8 cellular contexts compared by ENCODE assay signal in the genomic region with DNA sequence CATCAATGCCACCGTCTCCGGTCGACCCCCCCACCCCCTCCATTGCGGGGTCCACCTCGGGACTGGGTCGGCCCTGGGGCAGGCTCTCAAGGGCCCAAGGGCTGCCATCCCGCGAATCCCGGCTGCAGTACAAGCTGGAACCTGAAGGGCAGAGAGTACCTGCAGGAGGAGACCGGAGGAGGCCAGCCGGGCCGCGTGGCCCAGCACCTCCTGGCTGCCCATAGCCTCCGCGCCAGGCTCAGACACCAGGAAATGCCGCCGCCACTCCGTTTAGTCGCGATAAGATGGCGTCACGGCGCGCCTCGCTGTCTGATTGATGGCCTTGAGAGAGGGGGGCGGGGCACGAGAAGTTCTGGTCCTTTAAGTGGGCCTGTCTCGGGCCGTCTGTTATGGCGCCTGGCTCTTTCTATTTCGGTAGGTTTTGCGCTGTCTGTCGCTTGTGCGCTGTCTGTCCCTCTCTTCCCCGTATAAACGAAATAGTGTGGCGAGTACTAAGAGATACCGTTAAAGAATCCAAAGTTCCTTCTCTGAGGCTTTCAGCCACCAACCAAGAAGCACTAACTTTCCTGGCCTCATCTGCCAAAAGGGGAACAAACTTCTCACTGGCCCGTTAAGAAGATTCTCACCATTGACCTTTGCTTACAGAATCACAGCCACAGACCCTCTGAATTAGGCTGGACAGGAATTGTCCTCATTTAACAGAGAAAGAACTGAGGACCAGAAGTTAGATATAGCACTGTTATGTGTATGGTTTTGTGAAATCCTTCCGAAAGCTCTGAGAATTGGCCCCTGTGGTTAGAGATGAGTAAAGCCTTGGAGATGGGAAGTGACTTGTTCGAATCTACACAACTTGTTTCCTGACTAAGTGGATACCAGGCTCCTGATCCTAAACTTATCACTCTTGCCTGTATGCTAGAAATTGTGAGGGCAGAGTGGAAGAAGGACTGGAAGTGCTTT. TPM values are rescaled to one million over a fixed set of nuclear protein-coding genes. Genes with fewer than 3 reads are reported as not detected.
DNase-seq lines count a peak whose midpoint lies in the region; ATAC-seq, FAIRE-seq and TF ChIP-seq lines count a peak whose summit lies in the region.

A gene with protein sequence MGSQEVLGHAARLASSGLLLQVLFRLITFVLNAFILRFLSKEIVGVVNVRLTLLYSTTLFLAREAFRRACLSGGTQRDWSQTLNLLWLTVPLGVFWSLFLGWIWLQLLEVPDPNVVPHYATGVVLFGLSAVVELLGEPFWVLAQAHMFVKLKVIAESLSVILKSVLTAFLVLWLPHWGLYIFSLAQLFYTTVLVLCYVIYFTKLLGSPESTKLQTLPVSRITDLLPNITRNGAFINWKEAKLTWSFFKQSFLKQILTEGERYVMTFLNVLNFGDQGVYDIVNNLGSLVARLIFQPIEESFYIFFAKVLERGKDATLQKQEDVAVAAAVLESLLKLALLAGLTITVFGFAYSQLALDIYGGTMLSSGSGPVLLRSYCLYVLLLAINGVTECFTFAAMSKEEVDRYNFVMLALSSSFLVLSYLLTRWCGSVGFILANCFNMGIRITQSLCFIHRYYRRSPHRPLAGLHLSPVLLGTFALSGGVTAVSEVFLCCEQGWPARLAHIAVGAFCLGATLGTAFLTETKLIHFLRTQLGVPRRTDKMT (minus strand): TSS at position 257 of the 957 bp plus-strand sequence. CDS start 35 bp downstream, at position 222.

- H3K79me2 ChIP-seq in PC-9 (ENCODE audit: low read depth), result peaks cover 22% of the 10 kb centered on the region

- TF ChIP-seq EP300 in Ishikawa (IDR thresholded peaks at IDR 0.05; ENCODE audit: borderline replicate concordance), result peak; percentile 46; the same call in 1 of the 2 replicates

- peak within 1 kb of the TSS; percentile 97 for H3K4me2 ChIP-seq in PC-9

- TF ChIP-seq RAD21 in Ishikawa (IDR thresholded peaks at IDR 0.05; ENCODE audit: low read depth), result peak; percentile 5; the same call in 1 of the 2 replicates

- peak within 1 kb of the TSS; percentile 90 for H2AFZ ChIP-seq in PC-9

- TSS peak; percentile 96 for BruUV-seq in PC-9 (replicated peaks; lab: Mats Ljungman, UMichigan)

- H4K20me1 ChIP-seq in PC-9 (ENCODE audit: insufficient read depth), result no peaks in the 10 kb centered on the region

- intact Hi-C loops in PC-9 (cut with micrococcal nuclease; ENCODE audit: unreplicated experiment), result loop anchor here (1.0 kb wide), 1 partner anchor 64 kb away; no protein-coding TSS in a partner anchor

- no peaks in the 10 kb centered on the region for H3K9me3 ChIP-seq in PC-9 (ENCODE audit: insufficient read depth, low read depth)

- H3K27me3 ChIP-seq in PC-9 (ENCODE audit: insufficient read depth, low read depth), result no peaks in the 10 kb centered on the region

- peak; percentile 80 for ATAC-seq in GM21528 (IDR thresholded peaks at IDR 0.05; ENCODE audit: low FRiP score, unreplicated experiment)

- peak within 1 kb of the TSS; percentile 82 for H3K4me3 ChIP-seq in PC-9
- peak within 1 kb of the TSS; percentile 77 for H3K4me3 ChIP-seq in epithelial cell of proximal tubule (ENCODE audit: low read depth, low read length)

- peaks cover 20% of the 10 kb centered on the region for H3K4me1 ChIP-seq in PC-9 (replicated peaks; ENCODE audit: insufficient read depth)

- no peaks in the 10 kb centered on the region; the same call in 1 of the 2 replicates for H3F3A ChIP-seq in PC-9 (ENCODE audit: insufficient read depth, low read depth)

- peak; percentile 64 for DNase-seq in D721Med (ENCODE audit: insufficient read length, low spot score)
- peak; percentile 87 to 94 for DNase-seq in PC-9
- DNase-seq in activated T-cell treated with anti-CD3 and anti-CD28 coated beads, Interleukin-2, amount 50 U/mL, for 1 hour, result peak; percentile 98
- DNase-seq in epithelial cell of proximal tubule (ENCODE audit: low read depth), result no peak
- peak; percentile 98 for DNase-seq in mucosa of gallbladder (ENCODE audit: low spot score)
- DNase-seq in stimulated activated CD8-positive, alpha-beta memory T cell treated with anti-CD3 and anti-CD28 coated beads, Interleukin-4, amount 100 ng/mL, for 24 hours (ENCODE audit: low read depth), result peak; percentile 97

- peak; percentile 32 for FAIRE-seq in D721Med (lab: Jason Lieb, UNC)

- no peak for TF ChIP-seq CTCF in D721Med (IDR thresholded peaks at IDR 0.05; ENCODE audit: insufficient read depth, missing control alignments)
- TF ChIP-seq CTCF in PC-9 (conservative IDR thresholded peaks at IDR 0.05), result 0 out of 2 replicates have a peak, but pooled peaks have one; percentile 29
- no peak for TF ChIP-seq CTCF in epithelial cell of proximal tubule (conservative IDR thresholded peaks at IDR 0.05; ENCODE audit: low read depth, low read length)

- no peaks in the 10 kb centered on the region for H3K36me3 ChIP-seq in PC-9 (ENCODE audit: low read depth)

- CTCF ChIA-PET in PC-9 (lab: Charles Lee), result interaction anchor here (0.5 kb wide), 1 partner anchor 97 kb away, joined by 6 read pairs; no protein-coding TSS in a partner anchor

- H3K9me2 ChIP-seq in PC-9 (ENCODE audit: insufficient read depth), result no peaks in the 10 kb centered on the region

- H3K27ac ChIP-seq in PC-9, result peak within 1 kb of the TSS; percentile 36

- POLR2A ChIA-PET in PC-9 (lab: Charles Lee; ENCODE audit: unreplicated experiment), result interaction anchor here (0.9 kb wide), 1 partner anchor 39 kb away, joined by 5 read pairs; no protein-coding TSS in a partner anchor

TF ChIP-seq in Ishikawa, 13 proteins besides CTCF, POLR2A, EP300 and RAD21:
- no peak; the same call in 1 of the 2 replicates for TF ChIP-seq EGR1 (IDR thresholded peaks at IDR 0.05)
- peak; percentile 32; the same call in 1 of the 2 replicates for TF ChIP-seq NFIC (IDR thresholded peaks at IDR 0.05)
- peak; percentile 95 for TF ChIP-seq CREB1 (IDR thresholded peaks at IDR 0.05; ENCODE audit: low read depth)
- peak; percentile 93 for TF ChIP-seq TAF1 (IDR thresholded peaks at IDR 0.05; ENCODE audit: low read depth)
- TF ChIP-seq MAX (IDR thresholded peaks at IDR 0.05), result peak; percentile 94
- peak; percentile 87 for TF ChIP-seq YY1 (IDR thresholded peaks at IDR 0.05; ENCODE audit: low read depth)
- peak; percentile 79; the same call in 1 of the 2 replicates for TF ChIP-seq ZBTB7A (IDR thresholded peaks at IDR 0.05; ENCODE audit: low read depth)
- no peak for TF ChIP-seq CEBPB (IDR thresholded peaks at IDR 0.05)
- TF ChIP-seq USF1 (IDR thresholded peaks at IDR 0.05), result peak; percentile 40
- TF ChIP-seq TEAD4 (IDR thresholded peaks at IDR 0.05), result 0 out of 2 replicates have a peak, but pooled peaks have one; percentile 50
- 0 out of 2 replicates have a peak, but pooled peaks have one; percentile 28 for TF ChIP-seq FOXM1 (IDR thresholded peaks at IDR 0.05; ENCODE audit: borderline replicate concordance, low read depth)
- TF ChIP-seq, protein P1, sequence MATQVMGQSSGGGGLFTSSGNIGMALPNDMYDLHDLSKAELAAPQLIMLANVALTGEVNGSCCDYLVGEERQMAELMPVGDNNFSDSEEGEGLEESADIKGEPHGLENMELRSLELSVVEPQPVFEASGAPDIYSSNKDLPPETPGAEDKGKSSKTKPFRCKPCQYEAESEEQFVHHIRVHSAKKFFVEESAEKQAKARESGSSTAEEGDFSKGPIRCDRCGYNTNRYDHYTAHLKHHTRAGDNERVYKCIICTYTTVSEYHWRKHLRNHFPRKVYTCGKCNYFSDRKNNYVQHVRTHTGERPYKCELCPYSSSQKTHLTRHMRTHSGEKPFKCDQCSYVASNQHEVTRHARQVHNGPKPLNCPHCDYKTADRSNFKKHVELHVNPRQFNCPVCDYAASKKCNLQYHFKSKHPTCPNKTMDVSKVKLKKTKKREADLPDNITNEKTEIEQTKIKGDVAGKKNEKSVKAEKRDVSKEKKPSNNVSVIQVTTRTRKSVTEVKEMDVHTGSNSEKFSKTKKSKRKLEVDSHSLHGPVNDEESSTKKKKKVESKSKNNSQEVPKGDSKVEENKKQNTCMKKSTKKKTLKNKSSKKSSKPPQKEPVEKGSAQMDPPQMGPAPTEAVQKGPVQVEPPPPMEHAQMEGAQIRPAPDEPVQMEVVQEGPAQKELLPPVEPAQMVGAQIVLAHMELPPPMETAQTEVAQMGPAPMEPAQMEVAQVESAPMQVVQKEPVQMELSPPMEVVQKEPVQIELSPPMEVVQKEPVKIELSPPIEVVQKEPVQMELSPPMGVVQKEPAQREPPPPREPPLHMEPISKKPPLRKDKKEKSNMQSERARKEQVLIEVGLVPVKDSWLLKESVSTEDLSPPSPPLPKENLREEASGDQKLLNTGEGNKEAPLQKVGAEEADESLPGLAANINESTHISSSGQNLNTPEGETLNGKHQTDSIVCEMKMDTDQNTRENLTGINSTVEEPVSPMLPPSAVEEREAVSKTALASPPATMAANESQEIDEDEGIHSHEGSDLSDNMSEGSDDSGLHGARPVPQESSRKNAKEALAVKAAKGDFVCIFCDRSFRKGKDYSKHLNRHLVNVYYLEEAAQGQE (IDR thresholded peaks at IDR 0.05; ENCODE audit: low read depth), result 0 out of 2 replicates have a peak, but pooled peaks have one; percentile 24
- peak; percentile 71 for TF ChIP-seq TCF12 (IDR thresholded peaks at IDR 0.05; ENCODE audit: low read depth)

RNA-seq across cellular contexts. Expression of the gene that starts here (rescaled TPM):
- total RNA-seq in PC-9 (2021) (30.8 and 31.0 TPM in 2 replicates), epithelial cell of proximal tubule (25.1 and 29.2 TPM in 2 replicates), mucosa of gallbladder (21.3 TPM)
